8 cellular contexts compared by ENCODE assay signal in genomic region chr19:56119585-56119978, GRCh38. TPM values are rescaled to one million over a fixed set of nuclear protein-coding genes. Genes with fewer than 3 reads are reported as not detected.
DNase-seq lines count a peak whose midpoint lies in the region; ATAC-seq, FAIRE-seq and TF ChIP-seq lines count a peak whose summit lies in the region.

No MANE protein-coding gene starts in this region.

- no peaks in the 10 kb centered on the region for H3K27me3 Mint-ChIP-seq in activated naive CD8-positive, alpha-beta T cell treated with anti-CD3 and anti-CD28 coated beads, Interleukin-2, amount 10 ng/mL, durations not matched to agents 7 days and 5 days

- no peak for ATAC-seq in heart left ventricle
- ATAC-seq in activated naive CD8-positive, alpha-beta T cell treated with anti-CD3 and anti-CD28 coated beads, Interleukin-2, amount 10 ng/mL, durations not matched to agents 7 days and 5 days (ENCODE audit: low read depth), result no peak
- no peak for ATAC-seq in GM18868 (IDR thresholded peaks at IDR 0.05; ENCODE audit: unreplicated experiment)

- H3K4me3 ChIP-seq in heart left ventricle (peak overlapping the region; percentile 54 to 97 (median 82)), kidney (ENCODE audit: low read length in 2 of 2) (peak overlapping the region; percentile 67 to 71), testis (peak overlapping the region in 1 of 2 donors; percentile 92)

- H3K27ac Mint-ChIP-seq in activated naive CD8-positive, alpha-beta T cell treated with anti-CD3 and anti-CD28 coated beads, Interleukin-2, amount 10 ng/mL, durations not matched to agents 7 days and 5 days, result peak overlapping the region; percentile 91

- H3K9me3 ChIP-seq in heart left ventricle, result no peaks in the 10 kb centered on the region
- H3K9me3 ChIP-seq in kidney (ENCODE audit: control insufficient read depth in 1 of 2, low read length in 2 of 2), result no peaks in the 10 kb centered on the region
- H3K9me3 ChIP-seq in testis, result no peaks in the 10 kb centered on the region

- peaks cover 28% of the 10 kb centered on the region for H3K4me1 Mint-ChIP-seq in activated naive CD8-positive, alpha-beta T cell treated with anti-CD3 and anti-CD28 coated beads, Interleukin-2, amount 10 ng/mL, durations not matched to agents 7 days and 5 days

- H3K36me3 Mint-ChIP-seq in activated naive CD8-positive, alpha-beta T cell treated with anti-CD3 and anti-CD28 coated beads, Interleukin-2, amount 10 ng/mL, durations not matched to agents 7 days and 5 days, result no peaks in the 10 kb centered on the region

- no peak for DNase-seq in heart left ventricle
- no peak for DNase-seq in cardiac septum (ENCODE audit: low spot score)
- DNase-seq in activated naive CD8-positive, alpha-beta T cell treated with anti-CD3 and anti-CD28 coated beads, Interleukin-2, amount 10 ng/mL, durations not matched to agents 7 days and 5 days, result no peak
- DNase-seq in kidney, result no peak
- no peak for DNase-seq in testis
- DNase-seq in NCI-H774 (lab: John Stamatoyannopoulos, UW), result no peak
- no peak for DNase-seq in AML-193 (lab: John Stamatoyannopoulos, UW)

- no peaks in the 10 kb centered on the region for H3K27me3 ChIP-seq in heart left ventricle
- H3K27me3 ChIP-seq in testis, result no peaks in the 10 kb centered on the region

- peaks cover 1% of the 10 kb centered on the region for H3K9me3 Mint-ChIP-seq in activated naive CD8-positive, alpha-beta T cell treated with anti-CD3 and anti-CD28 coated beads, Interleukin-2, amount 10 ng/mL, durations not matched to agents 7 days and 5 days

- intact Hi-C loops in heart left ventricle (cut with DNase I), result loop anchor here in 1 of 10 donors (5.0 kb wide), 1 partner anchor 37 kb away; no protein-coding TSS in a partner anchor
- intact Hi-C loops in cardiac septum (cut with DNase I), result no loop called here
- intact Hi-C loops in kidney (cut with DNase I), result no loop called here
- intact Hi-C loops in testis (cut with DNase I; ENCODE audit: low total_unique reads), result no loop called here

- WGBS in heart left ventricle, 4 donors, result 13 to 29% (median 21%) methylated on average over 10 to 15 of the region's 15 CpGs
- WGBS in testis, 2 donors, result 14 to 17% methylated on average over 10 to 14 of the region's 15 CpGs

- TF ChIP-seq POLR2A in heart left ventricle (IDR thresholded peaks at IDR 0.05) (no peak), testis (IDR thresholded peaks at IDR 0.05) (no peak)

- H3K4me3 Mint-ChIP-seq in activated naive CD8-positive, alpha-beta T cell treated with anti-CD3 and anti-CD28 coated beads, Interleukin-2, amount 10 ng/mL, durations not matched to agents 7 days and 5 days, result peak overlapping the region; percentile 91

- H3K9ac ChIP-seq in kidney (ENCODE audit: low read length in 2 of 2), result peak overlapping the region; percentile 23 to 69

- peaks cover 0 to 10% (median 0%) of the 10 kb centered on the region in 9 donors for H3K36me3 ChIP-seq in heart left ventricle
- no peaks in the 10 kb centered on the region for H3K36me3 ChIP-seq in kidney (ENCODE audit: control insufficient read depth in 1 of 2, insufficient read depth in 2 of 2, low read length in 2 of 2)
- H3K36me3 ChIP-seq in testis (ENCODE audit: low read depth, missing control alignments), result no peaks in the 10 kb centered on the region

- TF ChIP-seq CTCF in heart left ventricle (IDR thresholded peaks at IDR 0.05), result no peak
- TF ChIP-seq CTCF in kidney (IDR thresholded peaks at IDR 0.05; ENCODE audit: borderline replicate concordance, extremely low read depth, insufficient read depth), result no peak
- TF ChIP-seq CTCF in testis (IDR thresholded peaks at IDR 0.05), result no peak

- no peak for FAIRE-seq in kidney (lab: Jason Lieb, UNC)

- H3K4me1 ChIP-seq in heart left ventricle, result peaks cover 14 to 63% (median 45%) of the 10 kb centered on the region in 12 donors
- H3K4me1 ChIP-seq in kidney (ENCODE audit: control insufficient read depth in 1 of 2, insufficient read depth in 1 of 2, low read depth in 1 of 2, low read length in 2 of 2), result peaks cover 15 to 26% of the 10 kb centered on the region in 2 donors
- H3K4me1 ChIP-seq in testis, result peaks cover 45% of the 10 kb centered on the region

- POLR2A ChIA-PET in activated naive CD8-positive, alpha-beta T cell treated with anti-CD3 and anti-CD28 coated beads, Interleukin-2, amount 10 ng/mL, durations not matched to agents 7 days and 5 days (lab: Charles Lee), result interaction anchor here (1.8 to 2.1 kb wide), 2 partner anchors 19 to 21 kb away, joined by 4 to 11 read pairs; partner anchors contain the start of gene ZNF444

- H3K27ac ChIP-seq in heart left ventricle, result peak overlapping the region; percentile 89 to 100 (median 95)
- H3K27ac ChIP-seq in kidney (ENCODE audit: low read depth in 2 of 2, low read length in 2 of 2), result peak overlapping the region; percentile 92 to 93
- H3K27ac ChIP-seq in testis, result peak overlapping the region; percentile 88 to 94

RNA-seq across cellular contexts. Expression of gene ZNF787, which starts 1.5 kb away (rescaled TPM):
- 10 to 100 TPM; 11.6 to 40.8 (median 24.9) TPM for total RNA-seq in heart left ventricle
- 10 to 100 TPM; 39.1 to 39.6 TPM for polyA plus RNA-seq in heart left ventricle
- total RNA-seq in cardiac septum, result 29.5 TPM
- 10 to 100 TPM; 29.1 to 32.2 TPM for total RNA-seq in activated naive CD8-positive, alpha-beta T cell treated with anti-CD3 and anti-CD28 coated beads, Interleukin-2, amount 10 ng/mL, durations not matched to agents 7 days and 5 days
- 31.9 TPM for total RNA-seq in kidney
- polyA plus RNA-seq in kidney (ENCODE audit: insufficient read depth, low read depth, low replicate concordance), result 23.0 TPM
- total RNA-seq in testis, result 10 to 100 TPM; 35.7 to 41.4 TPM
- polyA plus RNA-seq in testis (ENCODE audit: insufficient read depth, low read depth, low replicate concordance), result 22.3 TPM

RNA-seq across cellular contexts. Expression of gene ZNF444, which starts 21.5 kb away (rescaled TPM):
- total RNA-seq in heart left ventricle (10 to 100 TPM; 14.8 to 35.8 (median 20.1) TPM), cardiac septum (22.9 TPM), kidney (28.4 TPM), testis (10 to 100 TPM; 59.2 to 62.6 TPM)
- polyA plus RNA-seq in heart left ventricle (10 to 100 TPM; 15.9 to 21.4 TPM), kidney (ENCODE audit: insufficient read depth, low read depth, low replicate concordance) (39.6 TPM), testis (ENCODE audit: insufficient read depth, low read depth, low replicate concordance) (24.7 TPM)
- total RNA-seq in activated naive CD8-positive, alpha-beta T cell treated with anti-CD3 and anti-CD28 coated beads, Interleukin-2, amount 10 ng/mL, durations not matched to agents 7 days and 5 days, result 10 to 100 TPM; 31.7 to 37.4 TPM

RNA-seq across cellular contexts. Expression of gene GALP, which starts 56.2 kb away (rescaled TPM):
- total RNA-seq in heart left ventricle (not detected), cardiac septum (not detected), kidney (not detected), testis (not detected)
- polyA plus RNA-seq in heart left ventricle (not detected), kidney (ENCODE audit: insufficient read depth, low read depth, low replicate concordance) (not detected), testis (ENCODE audit: insufficient read depth, low read depth, low replicate concordance) (not detected)
- not detected for total RNA-seq in activated naive CD8-positive, alpha-beta T cell treated with anti-CD3 and anti-CD28 coated beads, Interleukin-2, amount 10 ng/mL, durations not matched to agents 7 days and 5 days
